Comparison of ENCODE assay signal across 8 cellular contexts in the genomic region with DNA sequence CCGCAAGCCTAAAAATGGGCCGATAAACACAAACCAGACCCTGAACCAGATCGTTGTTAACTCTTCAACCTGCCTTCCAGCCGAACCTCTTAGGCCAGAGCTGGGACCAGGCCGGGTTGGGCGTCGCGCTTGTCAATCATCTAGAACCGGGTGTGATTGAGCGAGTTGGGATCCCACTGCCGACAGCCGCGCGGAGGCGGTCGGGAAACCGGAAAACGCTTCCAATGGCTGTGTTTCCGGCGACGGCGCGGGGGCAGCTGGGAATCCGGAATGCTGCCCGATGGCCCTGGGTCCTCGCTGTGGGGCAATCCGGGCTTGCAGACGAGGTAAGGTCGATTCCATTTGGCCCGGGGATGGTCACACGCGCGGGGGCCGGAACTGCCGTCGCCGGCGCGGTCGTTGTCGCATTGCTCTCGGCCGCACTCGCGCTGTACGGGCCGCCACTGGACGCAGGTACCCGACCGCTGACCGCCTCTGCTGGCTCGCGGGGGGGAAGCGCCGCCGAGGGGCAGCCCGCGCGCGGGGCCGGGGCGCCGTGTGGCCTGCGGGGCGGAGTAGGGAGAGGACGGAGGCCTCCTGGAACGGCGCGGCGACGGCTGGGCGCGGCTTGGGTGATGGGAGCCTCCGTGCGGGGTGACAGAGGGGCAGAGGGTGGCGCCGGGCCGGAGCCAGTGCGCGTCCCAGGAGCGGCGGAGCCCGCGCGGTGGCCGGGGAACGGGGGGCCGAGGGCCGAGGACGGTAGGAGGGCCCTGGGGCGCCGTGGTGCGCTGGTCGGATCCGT. TPM values are rescaled to one million over a fixed set of nuclear protein-coding genes. Genes with fewer than 3 reads are reported as not detected.
DNase-seq lines count a peak whose midpoint lies in the region; ATAC-seq and TF ChIP-seq lines count a peak whose summit lies in the region.

Gene NAXD (plus strand): TSS at position 224 of the 781 bp plus-strand sequence. CDS start 57 bp downstream, at position 281.

- peak within 1 kb of the TSS; percentile 99 for H4K8ac ChIP-seq in trophoblast cell (ENCODE audit: low read depth, low read length)

- H3K4ac ChIP-seq in trophoblast cell (ENCODE audit: low read depth, low read length), result peak within 1 kb of the TSS; percentile 80

- H3K4me3 ChIP-seq in GM12864 (ENCODE audit: low read depth, low read length) (peak within 1 kb of the TSS; percentile 82), trophoblast cell (ENCODE audit: low read depth, low read length) (peak within 1 kb of the TSS; percentile 97), transverse colon (peak within 1 kb of the TSS; percentile 79 to 96 (median 87))

- H3K23ac ChIP-seq in trophoblast cell (ENCODE audit: low read length), result no peak within 1 kb of the TSS

- peak within 1 kb of the TSS; percentile 69 for H2BK12ac ChIP-seq in trophoblast cell (ENCODE audit: low read length)

- H3K79me1 ChIP-seq in trophoblast cell (ENCODE audit: low read length), result peaks cover 13% of the 10 kb centered on the region

- WGBS in adipose tissue, 3 donors, result 2% methylated on average over 81 to 95 of the region's 95 CpGs
- WGBS in trophoblast cell (ENCODE audit: extremely low coverage, insufficient coverage, insufficient read length), result no CpG with 5 or more reads among the region's 95 CpGs
- 3 to 18% methylated on average over 2 to 54 of the region's 95 CpGs for WGBS in transverse colon (ENCODE audit: low coverage in 1 of 2), 2 donors

- H3K9ac ChIP-seq in trophoblast cell (ENCODE audit: low read length), result peak within 1 kb of the TSS; percentile 89

- H3K36me3 ChIP-seq in trophoblast cell (ENCODE audit: control insufficient read depth in 1 of 2, insufficient read depth in 2 of 2, low read length in 2 of 2), result peaks cover 0 to 4% of the 10 kb centered on the region in 2 experiments
- no peaks in the 10 kb centered on the region for H3K36me3 ChIP-seq in transverse colon

- H4K91ac ChIP-seq in trophoblast cell (ENCODE audit: low read depth, low read length), result peak within 1 kb of the TSS; percentile 87

- peak within 1 kb of the TSS; percentile 94 for H3K18ac ChIP-seq in trophoblast cell (ENCODE audit: low read length)

- peak; percentile 85 for DNase-seq in GM12864 (ENCODE audit: low read depth)
- peak; percentile 96 for DNase-seq in NCI-H1105 treated with DMSO at 0.1 percent for 48 hours (lab: John Stamatoyannopoulos, UW)
- peak; percentile 47 to 87 (median 71) for DNase-seq in T-cell
- DNase-seq in cardiac septum (ENCODE audit: low spot score), result peak; percentile 95
- peak; percentile 90 to 91 for DNase-seq in trophoblast cell
- DNase-seq in transverse colon, result peak; percentile 94

- H3K27me3 ChIP-seq in trophoblast cell (ENCODE audit: insufficient read depth, low read length) (no peaks in the 10 kb centered on the region), transverse colon (no peaks in the 10 kb centered on the region)

- peak within 1 kb of the TSS; percentile 96 for H2AK5ac ChIP-seq in trophoblast cell (ENCODE audit: low read length)

- peak within 1 kb of the TSS; percentile 97 for H4K12ac ChIP-seq in trophoblast cell (ENCODE audit: low read depth, low read length)

- H3K9me3 ChIP-seq in trophoblast cell (ENCODE audit: insufficient read depth, low read depth, low read length) (peaks cover 5% of the 10 kb centered on the region), transverse colon (no peaks in the 10 kb centered on the region)

- peak within 1 kb of the TSS; percentile 89 to 93 (median 91) for H3K4me3 Mint-ChIP-seq in T-cell

- TF ChIP-seq POLR2A in transverse colon (IDR thresholded peaks at IDR 0.05), result peak; percentile 72

- TF ChIP-seq CTCF in GM12864 (IDR thresholded peaks at IDR 0.05; ENCODE audit: low read depth, low read length, missing control alignments) (no peak), transverse colon (IDR thresholded peaks at IDR 0.05) (no peak)

- H3K79me2 ChIP-seq in trophoblast cell (ENCODE audit: control insufficient read depth, insufficient read depth, low read length, poor library complexity), result peaks cover 19% of the 10 kb centered on the region

- TF ChIP-seq EP300 in transverse colon (IDR thresholded peaks at IDR 0.05; ENCODE audit: low read depth), result no peak

- H2BK5ac ChIP-seq in trophoblast cell (ENCODE audit: low read depth, low read length, poor library complexity), result peak within 1 kb of the TSS; percentile 70

- H3K36me3 Mint-ChIP-seq in T-cell, result no peaks in the 10 kb centered on the region

- H3K9me3 Mint-ChIP-seq in T-cell, result peaks cover 0 to 4% (median 0%) of the 10 kb centered on the region in 3 donors

- POLR2A ChIA-PET in T-cell (lab: Charles Lee), result no interaction called here

- H2BK120ac ChIP-seq in trophoblast cell (ENCODE audit: insufficient read depth, low read length, poor library complexity), result peak within 1 kb of the TSS; percentile 79

- ATAC-seq in HG02642 (IDR thresholded peaks at IDR 0.05; ENCODE audit: poor library complexity, unreplicated experiment) (peak; percentile 83), T-cell (replicated peaks in 1 of 4) (peak; percentile 82 to 91 (median 86))

- peaks cover 32 to 47% (median 41%) of the 10 kb centered on the region in 3 donors for H3K4me1 Mint-ChIP-seq in T-cell

- H3K27ac ChIP-seq in adipose tissue (ENCODE audit: low read depth, low read length), result peak within 1 kb of the TSS; percentile 78
- H3K27ac ChIP-seq in trophoblast cell (ENCODE audit: low read depth, low read length), result peak within 1 kb of the TSS; percentile 76
- peak within 1 kb of the TSS; percentile 86 to 97 (median 94) for H3K27ac ChIP-seq in transverse colon

- CTCF ChIA-PET in T-cell (lab: Charles Lee), result interaction anchor here (0.6 kb wide), 2 partner anchors 157 to 207 kb away, joined by 3 to 4 read pairs; no protein-coding TSS in a partner anchor

- H2AFZ ChIP-seq in trophoblast cell (ENCODE audit: insufficient read depth, low read length, poor library complexity), result peak within 1 kb of the TSS; percentile 87

- peaks cover 12 to 15% of the 10 kb centered on the region in 2 experiments for H3K4me1 ChIP-seq in trophoblast cell (ENCODE audit: control insufficient read depth in 1 of 2, insufficient read depth in 2 of 2, low read length in 2 of 2)
- H3K4me1 ChIP-seq in transverse colon, result peaks cover 18 to 39% (median 26%) of the 10 kb centered on the region in 4 donors

- H3K4me2 ChIP-seq in trophoblast cell (ENCODE audit: low read length), result peak within 1 kb of the TSS; percentile 90

- peak within 1 kb of the TSS; percentile 96 for H3K14ac ChIP-seq in trophoblast cell (ENCODE audit: low read length)

- in situ Hi-C loops in transverse colon (cut with MboI; ENCODE audit: low pct_ligation_motif_present in 1 of 4, low pct_unique_long_range_greater_than_20kb in 1 of 4, low sequenced_read_pairs in 3 of 4), result loop anchor here in 2 of 4 donors (10.0 to 25.0 kb wide), 2 partner anchors 89 to 97 kb away; partner anchors contain the start of genes CARS2 (in 2 of the 2) and ING1 (in 1 of the 2)

- no peaks in the 10 kb centered on the region for H3K27me3 Mint-ChIP-seq in T-cell

- intact Hi-C loops in cardiac septum (cut with DNase I), result loop anchor here (2.0 kb wide), 1 partner anchor 97 kb away; the partner anchor contains the start of gene ING1
- intact Hi-C loops in transverse colon (cut with DNase I; ENCODE audit: low total_unique reads), result loop anchor here (5.0 kb wide), 1 partner anchor 53 kb away; the partner anchor contains the start of gene RAB20

- peak within 1 kb of the TSS; percentile 89 to 94 for H3K27ac Mint-ChIP-seq in T-cell

RNA-seq across cellular contexts. Expression of gene NAXD, which starts in this region (rescaled TPM):
- total RNA-seq in T-cell (10 to 100 TPM; 22.2 to 34.3 (median 29.2) TPM), cardiac septum (23.7 TPM), transverse colon (10 to 100 TPM; 12.9 to 37.8 (median 33.3) TPM)
- 10 to 100 TPM; 22.0 to 28.8 (median 22.8) TPM for polyA plus RNA-seq in adipose tissue
- 20.5 TPM in 2 replicates for polyA plus RNA-seq in trophoblast cell (2013)

Comparison
In these comparisons a context has a peak if more than half of its experiments do, and no peak if none do; other contexts are left out.
1. Peak in every context shown above with its lines: DNase-seq, ATAC-seq, H3K4me3 ChIP-seq and H3K27ac ChIP-seq.